ENCODE assay signal across 1 cellular context in genomic region chr17:78821961-78822360, GRCh38.
TF ChIP-seq lines count a peak whose summit lies in the region.

No MANE protein-coding gene starts in this region.

TF ChIP-seq in IMR-90, 13 proteins besides CTCF, POLR2A, EP300 and RAD21:
- TF ChIP-seq RCOR1 (IDR thresholded peaks at IDR 0.05; ENCODE audit: insufficient replicate concordance, low read length): no peak
- no peak for TF ChIP-seq MXI1 (IDR thresholded peaks at IDR 0.05; ENCODE audit: borderline replicate concordance, low read depth, low read length)
- TF ChIP-seq, protein P1, sequence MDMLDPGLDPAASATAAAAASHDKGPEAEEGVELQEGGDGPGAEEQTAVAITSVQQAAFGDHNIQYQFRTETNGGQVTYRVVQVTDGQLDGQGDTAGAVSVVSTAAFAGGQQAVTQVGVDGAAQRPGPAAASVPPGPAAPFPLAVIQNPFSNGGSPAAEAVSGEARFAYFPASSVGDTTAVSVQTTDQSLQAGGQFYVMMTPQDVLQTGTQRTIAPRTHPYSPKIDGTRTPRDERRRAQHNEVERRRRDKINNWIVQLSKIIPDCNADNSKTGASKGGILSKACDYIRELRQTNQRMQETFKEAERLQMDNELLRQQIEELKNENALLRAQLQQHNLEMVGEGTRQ (IDR thresholded peaks at IDR 0.05; ENCODE audit: low read depth, low read length): no peak
- TF ChIP-seq MAZ (IDR thresholded peaks at IDR 0.05; ENCODE audit: borderline replicate concordance, low read depth, low read length): no peak
- no peak for TF ChIP-seq MAFK (IDR thresholded peaks at IDR 0.05; ENCODE audit: low read depth, low read length)
- no peak for TF ChIP-seq CEBPB (IDR thresholded peaks at IDR 0.05; ENCODE audit: low read depth, low read length)
- no peak for TF ChIP-seq BHLHE40 (IDR thresholded peaks at IDR 0.05; ENCODE audit: low read depth, low read length)
- TF ChIP-seq NFE2L2 (IDR thresholded peaks at IDR 0.05; ENCODE audit: low read depth, low read length): no peak
- TF ChIP-seq CHD1 (IDR thresholded peaks at IDR 0.05; ENCODE audit: low read depth, low read length): no peak
- TF ChIP-seq FOS (IDR thresholded peaks at IDR 0.05; ENCODE audit: low read depth, low read length): no peak
TF ChIP-seq in IMR-90: peak in this region for 0.
